ENCODE assay signal across 9 cellular contexts in genomic region chr4:23889814-23890269, GRCh38. TPM values are rescaled to one million over a fixed set of nuclear protein-coding genes. Genes with fewer than 3 reads are reported as not detected.
A peak's percentile ranks its signal among the peaks of the same experiment; 100 is the strongest.
DNase-seq lines count a peak whose midpoint lies in the region; ATAC-seq lines count a peak whose summit lies in the region.
"Had no signal": no experiment of that assay in that cellular context is flagged by ENCODE, and none has a peak within 500 bp of the region (broad histone marks: within the 10 kb centered on the region; RNA-seq: fewer than 3 reads in every experiment).

Gene PPARGC1A (minus strand): TSS chr4:23890047. CDS start chr4:23889957, 90 bp downstream.

- H3K36me3 Mint-ChIP-seq in naive thymus-derived CD8-positive, alpha-beta T cell: no peaks in the 10 kb centered on the region

- peaks cover 12% of the 10 kb centered on the region for H3K4me1 ChIP-seq in SJSA1 (replicated peaks)

- H3K36me3 ChIP-seq in SJSA1: no peaks in the 10 kb centered on the region

- ATAC-seq in HG03520 (IDR thresholded peaks at IDR 0.05; ENCODE audit: unreplicated experiment): peak; percentile 85
- ATAC-seq in naive thymus-derived CD8-positive, alpha-beta T cell: peak in 1 of 2 donors; percentile 71
- no peak for ATAC-seq in HG03039 (IDR thresholded peaks at IDR 0.05; ENCODE audit: unreplicated experiment)

- no peaks in the 10 kb centered on the region for H3K9me3 ChIP-seq in SJSA1 (replicated peaks)

- peaks cover 10 to 29% (median 20%) of the 10 kb centered on the region in 4 donors for H3K4me1 Mint-ChIP-seq in naive thymus-derived CD8-positive, alpha-beta T cell

- peak within 1 kb of the TSS; percentile 25 to 81 (median 62) for H3K4me3 Mint-ChIP-seq in naive thymus-derived CD8-positive, alpha-beta T cell

- DNase-seq in DMS53 treated with DMSO at 0.1 percent for 48 hours (lab: John Stamatoyannopoulos, UW; ENCODE audit: unreplicated experiment) (peak; percentile 96), SJSA1 (ENCODE audit: low read depth in 1 of 2, low spot score in 2 of 2) (peak in 1 of 2 experiments; percentile 12), fibroblast of the conjunctiva (ENCODE audit: low read depth) (peak; percentile 53), NCI-H526 treated with DMSO at 0.1 percent for 48 hours (lab: John Stamatoyannopoulos, UW) (no peak), OCI-M2 (lab: John Stamatoyannopoulos, UW; ENCODE audit: unreplicated experiment) (no peak)
- DNase-seq in naive thymus-derived CD8-positive, alpha-beta T cell: peak in 2 of 10 donors; percentile 6 to 9

- H3K27ac ChIP-seq in SJSA1: no peak within 1 kb of the TSS
- H3K27ac ChIP-seq: HL-60 had no signal

- peaks cover 9 to 34% (median 21%) of the 10 kb centered on the region in 5 donors for H3K27me3 Mint-ChIP-seq in naive thymus-derived CD8-positive, alpha-beta T cell

- H3K27ac Mint-ChIP-seq in naive thymus-derived CD8-positive, alpha-beta T cell: peak within 1 kb of the TSS in 3 of 10 donors; percentile 29 to 82 (median 30)

- peak within 1 kb of the TSS; percentile 29 for H3K4me3 ChIP-seq in SJSA1

- peaks cover 0 to 3% (median 0%) of the 10 kb centered on the region in 9 donors for H3K9me3 Mint-ChIP-seq in naive thymus-derived CD8-positive, alpha-beta T cell

- H3K27me3 ChIP-seq in SJSA1 (replicated peaks): no peaks in the 10 kb centered on the region

- POLR2A ChIA-PET in naive thymus-derived CD8-positive, alpha-beta T cell (lab: Charles Lee): no interaction called here

RNA-seq across cellular contexts. Expression of gene PPARGC1A, which starts in this region (rescaled TPM):
- 0.18 and 0.19 TPM in 2 replicates for total RNA-seq in SJSA1 (2014; rRNA removed; shearing (Covaris generic))
- not detected for total RNA-seq in naive thymus-derived CD8-positive, alpha-beta T cell
- not detected for polyA plus RNA-seq in naive thymus-derived CD8-positive, alpha-beta T cell

Comparison
In these comparisons a context has a peak if more than half of its experiments do, and no peak if none do; other contexts are left out.
1. DNase-seq: peak in DMS53 treated with DMSO at 0.1 percent for 48 hours (single experiment) and fibroblast of the conjunctiva (single experiment); none in NCI-H526 treated with DMSO at 0.1 percent for 48 hours (single experiment) and OCI-M2 (single experiment).